ENCODE assay signal across 1 cellular context in genomic region chr18:13216092-13216582, GRCh38.
TF ChIP-seq lines count a peak whose summit lies in the region.

No MANE protein-coding gene starts in this region.

TF ChIP-seq in liver, 16 proteins besides CTCF, POLR2A, EP300 and RAD21 (continued from another document):
- TF ChIP-seq MAX (IDR thresholded peaks at IDR 0.05) (peak; percentile 20), HNF4G (IDR thresholded peaks at IDR 0.05) (peak; percentile 76), RXRA (IDR thresholded peaks at IDR 0.05) (peak; percentile 77 to 82), TAF1 (conservative IDR thresholded peaks at IDR 0.05) (peak; percentile 50), YY1 (IDR thresholded peaks at IDR 0.05) (peak; percentile 57)
